8 cellular contexts compared by ENCODE assay signal in genomic region chr1:23019851-23020625, GRCh38. TPM values are rescaled to one million over a fixed set of nuclear protein-coding genes. Genes with fewer than 3 reads are reported as not detected.
DNase-seq lines count a peak whose midpoint lies in the region; ATAC-seq lines count a peak whose summit lies in the region.

No MANE protein-coding gene starts in this region.

- peaks cover 3% of the 10 kb centered on the region; the same call in 1 of the 2 replicates for H3K9me3 ChIP-seq in ES-I3 (ENCODE audit: control insufficient read depth, insufficient read depth, low read length)

- H3K9ac ChIP-seq in ES-I3 (ENCODE audit: low read depth, low read length): peak overlapping the region; percentile 84

- H3K4me1 Mint-ChIP-seq in effector memory CD8-positive, alpha-beta T cell (ENCODE audit: low read depth in 2 of 2): peaks cover 34 to 58% of the 10 kb centered on the region in 2 donors
- H3K4me1 Mint-ChIP-seq in stimulated activated naive CD8-positive, alpha-beta T cell treated with anti-CD3 and anti-CD28 coated beads, Interleukin-15, amount 100 ng/mL, for 72 hours: peaks cover 57% of the 10 kb centered on the region

- H3K36me3 ChIP-seq in ES-I3 (ENCODE audit: insufficient read depth, low read length): peaks cover 2% of the 10 kb centered on the region; the same call in 1 of the 2 replicates

- no peaks in the 10 kb centered on the region for H3K4me1 ChIP-seq in ES-I3 (ENCODE audit: insufficient read depth, low read length)

- ATAC-seq in GM21786 (IDR thresholded peaks at IDR 0.05; ENCODE audit: unreplicated experiment): peak; percentile 8
- peak; percentile 2 for ATAC-seq in effector memory CD8-positive, alpha-beta T cell (replicated peaks)
- peak; percentile 19 for ATAC-seq in stimulated activated naive CD8-positive, alpha-beta T cell treated with anti-CD3 and anti-CD28 coated beads, Interleukin-15, amount 100 ng/mL, for 72 hours

- peak overlapping the region; percentile 88 to 94 for H3K27ac Mint-ChIP-seq in effector memory CD8-positive, alpha-beta T cell
- H3K27ac Mint-ChIP-seq in stimulated activated naive CD8-positive, alpha-beta T cell treated with anti-CD3 and anti-CD28 coated beads, Interleukin-15, amount 100 ng/mL, for 72 hours: peak overlapping the region; percentile 68 to 91

- H3K9me3 Mint-ChIP-seq in effector memory CD8-positive, alpha-beta T cell: no peaks in the 10 kb centered on the region
- peaks cover 0 to 5% of the 10 kb centered on the region in 2 donors for H3K9me3 Mint-ChIP-seq in stimulated activated naive CD8-positive, alpha-beta T cell treated with anti-CD3 and anti-CD28 coated beads, Interleukin-15, amount 100 ng/mL, for 72 hours

- DNase-seq in LHCN-M2 (ENCODE audit: low read depth) (peak; percentile 33), medulla oblongata (ENCODE audit: extremely low spot score) (peak; percentile 14), ureter (ENCODE audit: low spot score) (no peak)
- peak; percentile 6 for DNase-seq in activated CD4-positive, alpha-beta T cell treated with anti-CD3 and anti-CD28 coated beads, Interleukin-2, amount 50 U/mL, for 1 hour
- peak in 2 of 3 experiments; percentile 3 to 5 for DNase-seq in effector memory CD8-positive, alpha-beta T cell
- DNase-seq in stimulated activated naive CD8-positive, alpha-beta T cell treated with anti-CD3 and anti-CD28 coated beads, Interleukin-15, amount 100 ng/mL, for 72 hours: peak in 1 of 2 donors; percentile 26

- no peaks in the 10 kb centered on the region for H3K27me3 Mint-ChIP-seq in effector memory CD8-positive, alpha-beta T cell
- no peaks in the 10 kb centered on the region for H3K27me3 Mint-ChIP-seq in stimulated activated naive CD8-positive, alpha-beta T cell treated with anti-CD3 and anti-CD28 coated beads, Interleukin-15, amount 100 ng/mL, for 72 hours

- H3K36me3 Mint-ChIP-seq in effector memory CD8-positive, alpha-beta T cell (ENCODE audit: insufficient read depth): peaks cover 9% of the 10 kb centered on the region

- peak overlapping the region; percentile 91 to 93 for H3K4me3 Mint-ChIP-seq in effector memory CD8-positive, alpha-beta T cell
- peak overlapping the region; percentile 89 to 91 for H3K4me3 Mint-ChIP-seq in stimulated activated naive CD8-positive, alpha-beta T cell treated with anti-CD3 and anti-CD28 coated beads, Interleukin-15, amount 100 ng/mL, for 72 hours

RNA-seq across cellular contexts. Expression of gene KDM1A, which starts 0.8 kb away (rescaled TPM):
- total RNA-seq in LHCN-M2 (2014; rRNA removed): 94.3 and 105 TPM in 2 replicates
- polyA plus RNA-seq in LHCN-M2 (2012): 48.1 TPM
- 75.6 TPM for total RNA-seq in ureter

RNA-seq across cellular contexts. Expression of gene TEX46, which starts 4.4 kb away (rescaled TPM):
- total RNA-seq in LHCN-M2 (2014; rRNA removed) (not detected in 2 replicates), ureter (not detected)
- 0.23 TPM for polyA plus RNA-seq in LHCN-M2 (2012)

RNA-seq across cellular contexts. Expression of gene LACTBL1, which starts 47.4 kb away (rescaled TPM):
- not detected in 2 replicates for total RNA-seq in LHCN-M2 (2014; rRNA removed)
- polyA plus RNA-seq in LHCN-M2 (2012): not detected
- total RNA-seq in ureter: not detected
